8 cellular contexts compared by ENCODE assay signal in genomic region chr1:13700521-13701273, GRCh38. TPM values are rescaled to one million over a fixed set of nuclear protein-coding genes. Genes with fewer than 3 reads are reported as not detected.
DNase-seq lines count a peak whose midpoint lies in the region; ATAC-seq and TF ChIP-seq lines count a peak whose summit lies in the region.

No MANE protein-coding gene starts in this region.

- H3K9ac ChIP-seq in mucosa of rectum (ENCODE audit: low read depth in 1 of 2, low read length in 2 of 2), result peak overlapping the region; percentile 76 to 78

- peaks cover 50% of the 10 kb centered on the region for H3K4me1 Mint-ChIP-seq in activated CD4-positive, alpha-beta memory T cell treated with anti-CD3 and anti-CD28 coated beads, Interleukin-2, amount 10 ng/mL, durations not matched to agents 7 days and 5 days
- peaks cover 6% of the 10 kb centered on the region for H3K4me1 Mint-ChIP-seq in endothelial cell (ENCODE audit: unreplicated experiment)

- DNase-seq in C1 segment of cervical spinal cord (lab: John Stamatoyannopoulos, UW) (peak in 12 of 14 donors; percentile 25 to 76 (median 60)), KBM-7 (peak; percentile 61), endothelial cell (ENCODE audit: low spot score) (peak; percentile 20), SKM-1 (lab: John Stamatoyannopoulos, UW; ENCODE audit: unreplicated experiment) (no peak)
- peak; percentile 46 for DNase-seq in activated CD4-positive, alpha-beta memory T cell treated with anti-CD3 and anti-CD28 coated beads, Interleukin-2, amount 10 ng/mL, durations not matched to agents 7 days and 5 days
- peak; percentile 60 for DNase-seq in stimulated activated CD8-positive, alpha-beta memory T cell treated with anti-CD3 and anti-CD28 coated beads, Interleukin-4, amount 100 ng/mL, for 48 hours

- H3K27me3 ChIP-seq in mucosa of rectum (ENCODE audit: control insufficient read depth in 2 of 2, insufficient read depth in 2 of 2, low read length in 2 of 2), result peaks cover 0 to 2% of the 10 kb centered on the region in 2 donors

- H3K27me3 Mint-ChIP-seq in activated CD4-positive, alpha-beta memory T cell treated with anti-CD3 and anti-CD28 coated beads, Interleukin-2, amount 10 ng/mL, durations not matched to agents 7 days and 5 days, result no peaks in the 10 kb centered on the region
- H3K27me3 Mint-ChIP-seq in endothelial cell (ENCODE audit: unreplicated experiment), result peaks cover 9% of the 10 kb centered on the region

- H3K36me3 Mint-ChIP-seq in activated CD4-positive, alpha-beta memory T cell treated with anti-CD3 and anti-CD28 coated beads, Interleukin-2, amount 10 ng/mL, durations not matched to agents 7 days and 5 days (ENCODE audit: low read depth), result peaks cover 11% of the 10 kb centered on the region
- H3K36me3 Mint-ChIP-seq in endothelial cell (ENCODE audit: low read depth, unreplicated experiment), result peaks cover 8% of the 10 kb centered on the region

- peaks cover 2% of the 10 kb centered on the region for H3K9me3 Mint-ChIP-seq in activated CD4-positive, alpha-beta memory T cell treated with anti-CD3 and anti-CD28 coated beads, Interleukin-2, amount 10 ng/mL, durations not matched to agents 7 days and 5 days
- H3K9me3 Mint-ChIP-seq in endothelial cell (ENCODE audit: unreplicated experiment), result no peaks in the 10 kb centered on the region

- no peaks in the 10 kb centered on the region for H3K36me3 ChIP-seq in mucosa of rectum (ENCODE audit: control insufficient read depth in 2 of 2, insufficient read depth in 2 of 2, low read length in 2 of 2)

- TF ChIP-seq CTCF in endothelial cell (IDR thresholded peaks at IDR 0.05; ENCODE audit: unreplicated experiment), result no peak

- ATAC-seq in GM19463 (IDR thresholded peaks at IDR 0.05; ENCODE audit: unreplicated experiment), result peak; percentile 37

- H3K9me3 ChIP-seq in mucosa of rectum (ENCODE audit: control insufficient read depth in 2 of 2, low read length in 2 of 2), result no peaks in the 10 kb centered on the region

- H3K4me3 ChIP-seq in mucosa of rectum (ENCODE audit: low read length in 2 of 2), result peak overlapping the region; percentile 73 to 86

- H3K27ac ChIP-seq in mucosa of rectum (ENCODE audit: low read depth in 2 of 2, low read length in 2 of 2), result peak overlapping the region; percentile 50 to 89

- in situ Hi-C loops in KBM-7 (cut with MboI; ENCODE audit: low pct_unique_long_range_greater_than_20kb, low sequenced_read_pairs), result no loop called here

- CTCF ChIA-PET in activated CD4-positive, alpha-beta memory T cell treated with anti-CD3 and anti-CD28 coated beads, Interleukin-2, amount 10 ng/mL, durations not matched to agents 7 days and 5 days (lab: Charles Lee), result interaction anchor here (1.3 kb wide), 1 partner anchor 24 kb away, joined by 3 read pairs; no protein-coding TSS in a partner anchor

- POLR2A ChIA-PET in activated CD4-positive, alpha-beta memory T cell treated with anti-CD3 and anti-CD28 coated beads, Interleukin-2, amount 10 ng/mL, durations not matched to agents 7 days and 5 days (lab: Charles Lee), result interaction anchor here (0.6 to 3.2 kb wide), 6 partner anchors 16 to 52 kb away, joined by 3 to 59 read pairs (median 4); no protein-coding TSS in a partner anchor

- peak overlapping the region; percentile 95 for H3K27ac Mint-ChIP-seq in activated CD4-positive, alpha-beta memory T cell treated with anti-CD3 and anti-CD28 coated beads, Interleukin-2, amount 10 ng/mL, durations not matched to agents 7 days and 5 days
- peak overlapping the region; percentile 78 for H3K27ac Mint-ChIP-seq in endothelial cell (ENCODE audit: unreplicated experiment)

- peak overlapping the region; percentile 94 for H3K4me3 Mint-ChIP-seq in activated CD4-positive, alpha-beta memory T cell treated with anti-CD3 and anti-CD28 coated beads, Interleukin-2, amount 10 ng/mL, durations not matched to agents 7 days and 5 days
- peak overlapping the region; percentile 95 for H3K4me3 Mint-ChIP-seq in endothelial cell (ENCODE audit: unreplicated experiment)

- peaks cover 0 to 5% of the 10 kb centered on the region in 2 donors for H3K4me1 ChIP-seq in mucosa of rectum (ENCODE audit: control insufficient read depth in 2 of 2, insufficient read depth in 2 of 2, low read length in 2 of 2)

RNA-seq across cellular contexts. Expression of gene PRDM2, which starts 0.7 kb away (rescaled TPM):
- 10 to 100 TPM; 56.3 to 58.4 TPM for total RNA-seq in activated CD4-positive, alpha-beta memory T cell treated with anti-CD3 and anti-CD28 coated beads, Interleukin-2, amount 10 ng/mL, durations not matched to agents 7 days and 5 days
- total RNA-seq in endothelial cell (ENCODE audit: unreplicated experiment), result 49.7 TPM
